2 cellular contexts compared by ENCODE assay signal in the genomic region with DNA sequence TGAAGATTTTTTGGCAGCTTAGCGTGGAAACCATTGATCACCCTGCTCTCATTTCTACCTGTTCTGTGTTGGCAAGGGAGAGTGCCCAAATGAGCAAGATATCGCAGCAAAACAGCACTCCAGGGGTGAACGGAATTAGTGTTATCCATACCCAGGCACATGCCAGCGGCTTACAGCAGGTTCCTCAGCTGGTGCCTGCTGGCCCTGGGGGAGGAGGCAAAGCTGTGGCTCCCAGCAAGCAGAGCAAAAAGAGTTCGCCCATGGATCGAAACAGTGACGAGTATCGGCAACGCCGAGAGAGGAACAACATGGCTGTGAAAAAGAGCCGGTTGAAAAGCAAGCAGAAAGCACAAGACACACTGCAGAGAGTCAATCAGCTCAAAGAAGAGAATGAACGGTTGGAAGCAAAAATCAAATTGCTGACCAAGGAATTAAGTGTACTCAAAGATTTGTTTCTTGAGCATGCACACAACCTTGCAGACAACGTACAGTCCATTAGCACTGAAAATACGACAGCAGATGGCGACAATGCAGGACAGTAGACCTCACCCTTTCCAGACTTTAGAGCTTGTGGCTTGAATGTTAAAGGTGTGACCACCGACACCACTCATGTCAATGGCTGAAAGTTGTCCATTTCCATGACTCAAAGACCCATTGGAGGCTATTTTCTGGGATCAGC.
TF ChIP-seq lines count a peak whose summit lies in the region.

No MANE protein-coding gene starts in this region.

TF ChIP-seq in K562, 482 proteins besides CTCF, POLR2A, EP300 and RAD21:
- TF ChIP-seq ZNF316 (IDR thresholded peaks at IDR 0.05): peak; percentile 44; the same call in 1 of the 2 replicates
- TF ChIP-seq, protein P1, sequence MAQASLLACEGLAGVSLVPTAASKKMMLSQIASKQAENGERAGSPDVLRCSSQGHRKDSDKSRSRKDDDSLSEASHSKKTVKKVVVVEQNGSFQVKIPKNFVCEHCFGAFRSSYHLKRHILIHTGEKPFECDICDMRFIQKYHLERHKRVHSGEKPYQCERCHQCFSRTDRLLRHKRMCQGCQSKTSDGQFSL (CRISPR knock-in tag; IDR thresholded peaks at IDR 0.05): no peak
- TF ChIP-seq, protein P1 (tag; IDR thresholded peaks at IDR 0.05): no peak
- TF ChIP-seq, protein P2, sequence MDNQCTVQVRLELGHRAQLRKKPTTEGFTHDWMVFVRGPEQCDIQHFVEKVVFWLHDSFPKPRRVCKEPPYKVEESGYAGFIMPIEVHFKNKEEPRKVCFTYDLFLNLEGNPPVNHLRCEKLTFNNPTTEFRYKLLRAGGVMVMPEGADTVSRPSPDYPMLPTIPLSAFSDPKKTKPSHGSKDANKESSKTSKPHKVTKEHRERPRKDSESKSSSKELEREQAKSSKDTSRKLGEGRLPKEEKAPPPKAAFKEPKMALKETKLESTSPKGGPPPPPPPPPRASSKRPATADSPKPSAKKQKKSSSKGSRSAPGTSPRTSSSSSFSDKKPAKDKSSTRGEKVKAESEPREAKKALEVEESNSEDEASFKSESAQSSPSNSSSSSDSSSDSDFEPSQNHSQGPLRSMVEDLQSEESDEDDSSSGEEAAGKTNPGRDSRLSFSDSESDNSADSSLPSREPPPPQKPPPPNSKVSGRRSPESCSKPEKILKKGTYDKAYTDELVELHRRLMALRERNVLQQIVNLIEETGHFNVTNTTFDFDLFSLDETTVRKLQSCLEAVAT (IDR thresholded peaks at IDR 0.05): peak in 1 of 2 experiments; percentile 28; a peak in 1 of 4 replicates
TF ChIP-seq in K562: peak in this region for 2.

TF ChIP-seq in HepG2, 621 proteins besides CTCF, POLR2A, EP300 and RAD21:
- peak; percentile 88 for TF ChIP-seq ZBTB38 (CRISPR knock-in tag; IDR thresholded peaks at IDR 0.05)
- peak in 1 of 2 experiments; percentile 42; a peak in 1 of 4 replicates for TF ChIP-seq MAFK (conservative IDR thresholded peaks at IDR 0.05 in 1 of 2, IDR thresholded peaks at IDR 0.05 in 1 of 2; ENCODE audit: low read length in 2 of 2)
- no peak for TF ChIP-seq ARID2 (CRISPR knock-in tag; IDR thresholded peaks at IDR 0.05; ENCODE audit: borderline replicate concordance)
- no peak for TF ChIP-seq ZBTB3 (CRISPR knock-in tag; IDR thresholded peaks at IDR 0.05; ENCODE audit: borderline replicate concordance, low read depth)
- peak; percentile 34; the same call in 1 of the 2 replicates for TF ChIP-seq MAFF (IDR thresholded peaks at IDR 0.05; ENCODE audit: low read depth, low read length)
